In the genomic region with DNA sequence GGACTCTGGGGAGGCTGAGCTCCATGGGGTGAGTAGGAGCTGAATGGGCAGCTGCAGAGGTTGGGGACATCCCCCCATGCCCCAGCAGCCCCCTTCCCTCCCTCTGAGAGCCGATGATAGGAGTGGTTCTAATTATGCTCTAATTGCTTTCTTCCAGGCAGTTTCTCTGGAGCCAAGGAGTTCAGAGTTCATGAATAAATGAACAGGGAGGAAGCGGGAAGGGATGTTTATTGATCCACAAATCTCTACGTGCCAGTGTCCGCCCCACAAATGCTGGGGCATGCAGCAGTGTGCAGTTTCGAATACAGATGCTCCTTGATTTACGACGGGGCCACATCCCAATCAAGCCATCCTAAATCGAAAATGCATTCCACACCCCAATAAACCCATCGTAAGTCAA, we compare ENCODE assay signal across 23 cellular contexts. TPM values are rescaled to one million over a fixed set of nuclear protein-coding genes. Genes with fewer than 3 reads are reported as not detected.
"Had no signal": no experiment of that assay in that cellular context is flagged by ENCODE, and none has a peak within 500 bp of the region (broad histone marks: within the 10 kb centered on the region; RNA-seq: fewer than 3 reads in every experiment).

No MANE protein-coding gene starts in this region.

- H3K27me3 ChIP-seq: ovary, right atrium auricular region, upper lobe of right lung had no signal

- H3K36me3 Mint-ChIP-seq: activated CD4-positive, alpha-beta memory T cell treated with anti-CD3 and anti-CD28 coated beads for 36 hours; activated naive CD8-positive, alpha-beta T cell treated with anti-CD3 and anti-CD28 coated beads, Interleukin-2, amount 10 ng/mL, durations not matched to agents 7 days and 5 days; naive B cell had no signal

- H3K4me3 Mint-ChIP-seq: activated CD4-positive, alpha-beta memory T cell treated with anti-CD3 and anti-CD28 coated beads for 36 hours; activated CD4-positive, alpha-beta T cell treated with anti-CD3 and anti-CD28 coated beads for 36 hours; activated naive CD4-positive, alpha-beta T cell treated with anti-CD3 and anti-CD28 coated beads for 36 hours; activated naive CD8-positive, alpha-beta T cell treated with anti-CD3 and anti-CD28 coated beads, Interleukin-2, amount 10 ng/mL, durations not matched to agents 7 days and 5 days; T-helper 2 cell treated with Interferon-gamma antibody and Interleukin-4, amounts not matched to agents 5 μg/mL and 100 μg/mL, for 36 hours had no signal

- H3K27ac Mint-ChIP-seq: activated CD4-positive, alpha-beta memory T cell treated with anti-CD3 and anti-CD28 coated beads for 36 hours; activated CD4-positive, alpha-beta T cell treated with anti-CD3 and anti-CD28 coated beads for 36 hours; activated naive CD4-positive, alpha-beta T cell treated with anti-CD3 and anti-CD28 coated beads for 36 hours; activated naive CD8-positive, alpha-beta T cell treated with anti-CD3 and anti-CD28 coated beads, Interleukin-2, amount 10 ng/mL, durations not matched to agents 7 days and 5 days; naive B cell; T-helper 2 cell treated with Interferon-gamma antibody and Interleukin-4, amounts not matched to agents 5 μg/mL and 100 μg/mL, for 36 hours had no signal

- H3K27ac ChIP-seq: epithelial cell of prostate, lower lobe of right lung, neutrophil, ovary, prostate gland, right atrium auricular region, thoracic aorta, upper lobe of right lung, VCaP had no signal

- H3K4me3 ChIP-seq: lower lobe of right lung, ovary, prostate gland, right atrium auricular region, thoracic aorta, upper lobe of right lung had no signal

- DNase-seq: activated CD4-positive, alpha-beta memory T cell treated with anti-CD3 and anti-CD28 coated beads for 36 hours; activated CD4-positive, alpha-beta T cell treated with anti-CD3 and anti-CD28 coated beads for 36 hours; activated naive CD4-positive, alpha-beta T cell treated with anti-CD3 and anti-CD28 coated beads for 36 hours; activated naive CD8-positive, alpha-beta T cell treated with anti-CD3 and anti-CD28 coated beads, Interleukin-2, amount 10 ng/mL, durations not matched to agents 7 days and 5 days; activated T-cell treated with anti-CD3 and anti-CD28 coated beads, Interleukin-2, amount 50 U/mL, for 48 hours; amniotic stem cell; cerebellar nuclear complex; lower lobe of right lung; mesendoderm; naive B cell; ovary; stimulated activated CD4-positive, alpha-beta T cell treated with anti-CD3 and anti-CD28 coated beads, Interleukin-4, amount 100 ng/mL, for 24 hours; stimulated activated naive CD4-positive, alpha-beta T cell treated with Interleukin-2 at 50 U/mL for 16 hours; upper lobe of right lung had no signal

- H3K27me3 Mint-ChIP-seq: activated CD4-positive, alpha-beta T cell treated with anti-CD3 and anti-CD28 coated beads for 36 hours had no signal

- H3K9me3 Mint-ChIP-seq: activated CD4-positive, alpha-beta memory T cell treated with anti-CD3 and anti-CD28 coated beads for 36 hours; activated naive CD4-positive, alpha-beta T cell treated with anti-CD3 and anti-CD28 coated beads for 36 hours; activated naive CD8-positive, alpha-beta T cell treated with anti-CD3 and anti-CD28 coated beads, Interleukin-2, amount 10 ng/mL, durations not matched to agents 7 days and 5 days; naive B cell; T-helper 2 cell treated with Interferon-gamma antibody and Interleukin-4, amounts not matched to agents 5 μg/mL and 100 μg/mL, for 36 hours had no signal

- ATAC-seq: activated CD4-positive, alpha-beta T cell treated with anti-CD3 and anti-CD28 coated beads for 36 hours; left lobe of liver; lower lobe of right lung; upper lobe of right lung had no signal

- H3K9me3 ChIP-seq: lower lobe of right lung, neutrophil, ovary, prostate gland, right atrium auricular region, thoracic aorta, upper lobe of right lung had no signal

- H3K4me1 ChIP-seq: lower lobe of right lung, prostate gland, right atrium auricular region, upper lobe of right lung had no signal

- H3K36me3 ChIP-seq: lower lobe of right lung, neutrophil, ovary, prostate gland, right atrium auricular region, thoracic aorta, upper lobe of right lung had no signal

- H3K4me1 Mint-ChIP-seq: activated CD4-positive, alpha-beta T cell treated with anti-CD3 and anti-CD28 coated beads for 36 hours; activated naive CD8-positive, alpha-beta T cell treated with anti-CD3 and anti-CD28 coated beads, Interleukin-2, amount 10 ng/mL, durations not matched to agents 7 days and 5 days; naive B cell had no signal

RNA-seq across cellular contexts. Expression of a gene that starts 15.6 kb away (rescaled TPM):
- total RNA-seq: activated CD4-positive, alpha-beta memory T cell treated with anti-CD3 and anti-CD28 coated beads for 36 hours; activated CD4-positive, alpha-beta T cell treated with anti-CD3 and anti-CD28 coated beads for 36 hours; activated naive CD4-positive, alpha-beta T cell treated with anti-CD3 and anti-CD28 coated beads for 36 hours; fibroblast of villous mesenchyme; left lobe of liver; lower lobe of right lung; right atrium auricular region; thoracic aorta; upper lobe of right lung had no signal
